Comparison of ENCODE assay signal across 8 cellular contexts in the genomic region with DNA sequence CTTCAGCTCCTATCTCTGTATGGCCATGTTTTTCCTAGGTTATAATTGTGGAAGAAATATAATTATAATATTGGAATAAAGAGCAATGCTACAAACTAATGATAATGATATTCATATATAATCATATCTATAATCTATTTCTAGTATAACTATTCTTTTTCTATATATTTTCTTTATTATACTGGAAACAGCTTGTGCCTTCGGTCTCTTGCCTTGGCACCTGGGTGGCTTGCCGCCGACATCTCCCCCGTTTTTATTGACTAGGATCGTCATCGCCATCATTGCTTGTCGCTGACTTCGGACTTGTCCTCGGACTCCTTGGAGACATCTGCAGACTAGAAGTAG. TPM values are rescaled to one million over a fixed set of nuclear protein-coding genes. Genes with fewer than 3 reads are reported as not detected.
DNase-seq lines count a peak whose midpoint lies in the region; ATAC-seq and TF ChIP-seq lines count a peak whose summit lies in the region.

No MANE protein-coding gene starts in this region.

- ATAC-seq in WTC11 (no peak), HG03095 (IDR thresholded peaks at IDR 0.05; ENCODE audit: unreplicated experiment) (no peak), HG02970 (IDR thresholded peaks at IDR 0.05; ENCODE audit: low FRiP score, unreplicated experiment) (no peak), HG03354 (IDR thresholded peaks at IDR 0.05; ENCODE audit: poor library complexity, severe bottlenecking, unreplicated experiment) (no peak)

- H3K9me3 ChIP-seq in iPS-18a (ENCODE audit: control insufficient read depth, low read depth, low read length) (no peaks in the 10 kb centered on the region), spleen (no peaks in the 10 kb centered on the region)

- intact Hi-C loops in spleen (cut with DNase I; ENCODE audit: low total_unique reads): loop anchor here (2.0 to 5.0 kb wide), 2 partner anchors 62 to 108 kb away; partner anchors contain the start of gene ZNF700

- DNase-seq in HFF-Myc (ENCODE audit: extremely low read depth, low read depth) (no peak), WTC11 (ENCODE audit: low spot score) (no peak), spleen (no peak), HPDE6-E6E7 (ENCODE audit: extremely low spot score) (no peak)

- H3K27ac ChIP-seq in iPS-18a (ENCODE audit: low read length): no peak overlapping the region
- H3K27ac ChIP-seq in spleen: peak overlapping the region in 6 of 8 donors; percentile 87 to 93 (median 91)

- H3K36me3 ChIP-seq in iPS-18a (ENCODE audit: control insufficient read depth, low read depth, low read length) (peaks cover 3% of the 10 kb centered on the region), spleen (peaks cover 0 to 19% (median 0%) of the 10 kb centered on the region in 6 donors)

- H3K9ac ChIP-seq in iPS-18a (ENCODE audit: low read length): no peak overlapping the region

- peak overlapping the region; percentile 98 for H3K4me3 Mint-ChIP-seq in WTC11

- H3K9me3 Mint-ChIP-seq in WTC11: peaks cover 3% of the 10 kb centered on the region; the same call in 1 of the 2 replicates

- H3K27me3 ChIP-seq in iPS-18a (ENCODE audit: control insufficient read depth, insufficient read depth, low read length) (no peaks in the 10 kb centered on the region), spleen (replicated peaks in 1 of 7) (no peaks in the 10 kb centered on the region)

- CTCF ChIA-PET in WTC11 (lab: Charles Lee): interaction anchor here (0.6 to 7.1 kb wide), 24 partner anchors 11 to 191 kb away, joined by 3 to 100 read pairs (median 4); partner anchors contain the start of genes ZNF20, ZNF433, ZNF439 and ZNF491

- no peak for TF ChIP-seq POLR2A in spleen (IDR thresholded peaks at IDR 0.05)

- 74 to 82% (median 78%) methylated on average over 9 of the region's 9 CpGs for WGBS in spleen, 5 donors

- H3K4me3 ChIP-seq in HFF-Myc (replicated peaks; ENCODE audit: low read depth, low read length) (peak overlapping the region; percentile 89), iPS-18a (ENCODE audit: low read length) (peak overlapping the region; percentile 91), spleen (peak overlapping the region in 7 of 8 donors; percentile 76 to 97 (median 91))

- peaks cover 6% of the 10 kb centered on the region for H3K4me1 ChIP-seq in iPS-18a (ENCODE audit: control insufficient read depth, low read depth, low read length)
- H3K4me1 ChIP-seq in spleen: peaks cover 0 to 57% (median 21%) of the 10 kb centered on the region in 6 donors

- H3K4me1 Mint-ChIP-seq in WTC11: peaks cover 37% of the 10 kb centered on the region

- H3K36me3 Mint-ChIP-seq in WTC11: peaks cover 18% of the 10 kb centered on the region

- no peak overlapping the region for H3K27ac Mint-ChIP-seq in WTC11

- no peak for TF ChIP-seq CTCF in HFF-Myc (IDR thresholded peaks at IDR 0.05; ENCODE audit: low read depth, low read length, missing control alignments)
- TF ChIP-seq CTCF in WTC11 (IDR thresholded peaks at IDR 0.05): no peak
- TF ChIP-seq CTCF in spleen (IDR thresholded peaks at IDR 0.05 in 8 of 11, conservative IDR thresholded peaks at IDR 0.05 in 3 of 11): peak in 4 of 11 experiments; percentile 13 to 31 (median 17)

- POLR2A ChIA-PET in WTC11 (lab: Charles Lee): interaction anchor here (0.8 to 2.7 kb wide), 7 partner anchors 8 to 151 kb away, joined by 4 to 18 read pairs (median 7); partner anchors contain the start of genes ZNF20, ZNF433, ZNF69 and ZNF700

- H3K27me3 Mint-ChIP-seq in WTC11 (ENCODE audit: low read depth): no peaks in the 10 kb centered on the region

TF ChIP-seq in WTC11, 78 proteins besides CTCF, POLR2A, EP300 and RAD21 (continues in another document):
- TF ChIP-seq, protein P1, sequence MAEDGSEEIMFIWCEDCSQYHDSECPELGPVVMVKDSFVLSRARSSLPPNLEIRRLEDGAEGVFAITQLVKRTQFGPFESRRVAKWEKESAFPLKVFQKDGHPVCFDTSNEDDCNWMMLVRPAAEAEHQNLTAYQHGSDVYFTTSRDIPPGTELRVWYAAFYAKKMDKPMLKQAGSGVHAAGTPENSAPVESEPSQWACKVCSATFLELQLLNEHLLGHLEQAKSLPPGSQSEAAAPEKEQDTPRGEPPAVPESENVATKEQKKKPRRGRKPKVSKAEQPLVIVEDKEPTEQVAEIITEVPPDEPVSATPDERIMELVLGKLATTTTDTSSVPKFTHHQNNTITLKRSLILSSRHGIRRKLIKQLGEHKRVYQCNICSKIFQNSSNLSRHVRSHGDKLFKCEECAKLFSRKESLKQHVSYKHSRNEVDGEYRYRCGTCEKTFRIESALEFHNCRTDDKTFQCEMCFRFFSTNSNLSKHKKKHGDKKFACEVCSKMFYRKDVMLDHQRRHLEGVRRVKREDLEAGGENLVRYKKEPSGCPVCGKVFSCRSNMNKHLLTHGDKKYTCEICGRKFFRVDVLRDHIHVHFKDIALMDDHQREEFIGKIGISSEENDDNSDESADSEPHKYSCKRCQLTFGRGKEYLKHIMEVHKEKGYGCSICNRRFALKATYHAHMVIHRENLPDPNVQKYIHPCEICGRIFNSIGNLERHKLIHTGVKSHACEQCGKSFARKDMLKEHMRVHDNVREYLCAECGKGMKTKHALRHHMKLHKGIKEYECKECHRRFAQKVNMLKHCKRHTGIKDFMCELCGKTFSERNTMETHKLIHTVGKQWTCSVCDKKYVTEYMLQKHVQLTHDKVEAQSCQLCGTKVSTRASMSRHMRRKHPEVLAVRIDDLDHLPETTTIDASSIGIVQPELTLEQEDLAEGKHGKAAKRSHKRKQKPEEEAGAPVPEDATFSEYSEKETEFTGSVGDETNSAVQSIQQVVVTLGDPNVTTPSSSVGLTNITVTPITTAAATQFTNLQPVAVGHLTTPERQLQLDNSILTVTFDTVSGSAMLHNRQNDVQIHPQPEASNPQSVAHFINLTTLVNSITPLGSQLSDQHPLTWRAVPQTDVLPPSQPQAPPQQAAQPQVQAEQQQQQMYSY (CRISPR knock-in tag; IDR thresholded peaks at IDR 0.05): no peak
- TF ChIP-seq, protein P2, sequence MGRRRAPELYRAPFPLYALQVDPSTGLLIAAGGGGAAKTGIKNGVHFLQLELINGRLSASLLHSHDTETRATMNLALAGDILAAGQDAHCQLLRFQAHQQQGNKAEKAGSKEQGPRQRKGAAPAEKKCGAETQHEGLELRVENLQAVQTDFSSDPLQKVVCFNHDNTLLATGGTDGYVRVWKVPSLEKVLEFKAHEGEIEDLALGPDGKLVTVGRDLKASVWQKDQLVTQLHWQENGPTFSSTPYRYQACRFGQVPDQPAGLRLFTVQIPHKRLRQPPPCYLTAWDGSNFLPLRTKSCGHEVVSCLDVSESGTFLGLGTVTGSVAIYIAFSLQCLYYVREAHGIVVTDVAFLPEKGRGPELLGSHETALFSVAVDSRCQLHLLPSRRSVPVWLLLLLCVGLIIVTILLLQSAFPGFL (CRISPR knock-in tag; IDR thresholded peaks at IDR 0.05; ENCODE audit: borderline replicate concordance): no peak
- no peak for TF ChIP-seq SOX15 (CRISPR knock-in tag; IDR thresholded peaks at IDR 0.05)
- TF ChIP-seq, protein P3, sequence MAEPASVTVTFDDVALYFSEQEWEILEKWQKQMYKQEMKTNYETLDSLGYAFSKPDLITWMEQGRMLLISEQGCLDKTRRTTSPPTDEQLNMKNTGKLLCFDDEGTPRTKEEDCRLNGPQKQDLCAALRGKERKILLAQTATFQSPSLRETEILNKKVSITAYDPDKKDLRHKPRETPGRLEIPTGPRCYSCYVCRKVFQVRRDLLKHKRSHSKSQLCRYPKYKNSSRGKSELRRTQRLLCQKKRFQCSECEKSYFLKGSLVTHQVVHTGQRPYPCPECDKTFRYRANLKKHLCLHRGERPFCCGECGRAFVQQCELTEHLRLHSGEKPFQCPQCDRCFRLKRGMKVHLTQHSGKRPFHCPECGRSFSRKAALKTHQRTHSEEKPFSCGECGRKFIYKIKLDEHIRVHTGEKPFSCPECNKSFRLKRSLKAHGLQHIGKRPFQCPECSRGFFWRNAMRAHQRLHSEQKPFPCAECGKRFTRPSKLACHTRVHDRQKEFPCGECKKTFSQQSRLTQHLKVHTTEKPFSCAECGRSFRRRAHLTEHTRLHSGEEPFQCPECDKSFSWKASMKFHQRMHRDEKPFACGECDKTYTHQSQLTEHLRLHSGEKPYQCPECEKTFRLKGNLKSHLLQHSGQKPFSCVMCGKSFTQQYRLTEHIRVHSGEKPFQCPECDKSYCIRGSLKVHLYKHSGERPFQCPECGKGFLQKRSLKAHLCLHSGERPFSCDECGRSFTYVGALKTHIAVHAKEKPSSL (CRISPR knock-in tag; conservative IDR thresholded peaks at IDR 0.05): no peak
- TF ChIP-seq TEAD1 (CRISPR knock-in tag; IDR thresholded peaks at IDR 0.05): no peak
- TF ChIP-seq, protein P4, sequence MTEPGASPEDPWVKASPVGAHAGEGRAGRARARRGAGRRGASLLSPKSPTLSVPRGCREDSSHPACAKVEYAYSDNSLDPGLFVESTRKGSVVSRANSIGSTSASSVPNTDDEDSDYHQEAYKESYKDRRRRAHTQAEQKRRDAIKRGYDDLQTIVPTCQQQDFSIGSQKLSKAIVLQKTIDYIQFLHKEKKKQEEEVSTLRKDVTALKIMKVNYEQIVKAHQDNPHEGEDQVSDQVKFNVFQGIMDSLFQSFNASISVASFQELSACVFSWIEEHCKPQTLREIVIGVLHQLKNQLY (CRISPR knock-in tag; IDR thresholded peaks at IDR 0.05): no peak
- no peak for TF ChIP-seq NFYB (CRISPR knock-in tag; conservative IDR thresholded peaks at IDR 0.05; ENCODE audit: low read depth)
- TF ChIP-seq ETV6 (CRISPR knock-in tag; IDR thresholded peaks at IDR 0.05): no peak
- TF ChIP-seq ZNF317 (CRISPR knock-in tag; IDR thresholded peaks at IDR 0.05; ENCODE audit: borderline replicate concordance, low read depth): no peak
- no peak for TF ChIP-seq ATF2 (CRISPR knock-in tag; IDR thresholded peaks at IDR 0.05; ENCODE audit: borderline replicate concordance, low read depth)
- no peak for TF ChIP-seq GTF2I (CRISPR knock-in tag; conservative IDR thresholded peaks at IDR 0.05)
- TF ChIP-seq CREB1 (CRISPR knock-in tag; IDR thresholded peaks at IDR 0.05): no peak
- no peak for TF ChIP-seq ELF4 (CRISPR knock-in tag; IDR thresholded peaks at IDR 0.05; ENCODE audit: low read depth)

RNA-seq across cellular contexts. Expression of gene ZNF763, which starts 24.2 kb away (rescaled TPM):
- total RNA-seq in WTC11 (2021): 2.4 to 3.1 TPM (median 2.9 TPM) in 3 replicates
- 10 to 100 TPM in 1 of 7 donors, 1 to 10 TPM in 6; 5.3 to 10.7 (median 7.1) TPM for total RNA-seq in spleen
- polyA plus RNA-seq in spleen: 1 to 10 TPM; 3.7 to 6.4 (median 5.5) TPM

RNA-seq across cellular contexts. Expression of gene ZNF433, which starts 46.4 kb away (rescaled TPM):
- 2.9 TPM in 3 replicates for total RNA-seq in WTC11 (2021)
- total RNA-seq in spleen: 1 to 10 TPM; 3.4 to 7.7 (median 6.4) TPM
- polyA plus RNA-seq in spleen: 1 to 10 TPM; 2.4 to 4.7 (median 3.3) TPM
